In the genomic region with DNA sequence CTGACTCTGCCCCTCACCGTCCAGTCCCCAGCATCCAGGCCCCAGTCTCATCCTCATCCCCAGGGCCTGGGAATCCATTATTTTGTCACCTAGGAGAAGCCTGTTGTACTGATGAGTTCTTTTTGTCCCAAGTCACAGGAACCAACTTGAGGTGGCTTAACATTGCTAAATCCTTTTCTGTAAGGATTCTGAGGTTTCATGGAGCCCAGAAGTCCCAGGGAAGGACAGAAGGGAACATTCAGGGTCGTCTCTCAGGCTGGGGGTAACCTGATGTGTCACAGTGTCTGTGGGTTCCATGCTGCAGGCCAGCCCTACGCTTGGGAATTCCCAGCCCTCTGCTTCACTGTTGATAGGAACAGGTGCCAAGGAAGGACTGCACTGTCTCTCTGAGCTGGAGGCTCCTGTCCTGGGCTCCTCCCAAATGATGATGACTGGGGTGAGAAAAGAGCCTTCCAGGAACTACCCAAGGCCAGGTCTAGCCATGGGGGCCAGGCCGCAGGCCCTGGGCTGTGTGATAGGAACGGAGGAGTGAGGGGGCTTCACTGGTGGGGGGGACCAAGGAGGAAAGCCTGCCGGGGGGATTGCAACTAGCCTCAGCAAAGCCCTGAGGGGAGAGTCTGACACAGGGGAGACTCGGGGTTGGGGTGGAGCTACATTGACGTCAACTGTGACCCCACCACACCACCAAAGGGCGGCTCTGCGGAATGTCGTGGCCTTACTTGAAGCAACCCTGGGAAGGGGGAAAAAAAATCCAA, we compare ENCODE assay signal across 18 cellular contexts.
DNase-seq lines count a peak whose midpoint lies in the region; ATAC-seq and TF ChIP-seq lines count a peak whose summit lies in the region.
"Had no signal": no experiment of that assay in that cellular context is flagged by ENCODE, and none has a peak within 500 bp of the region (broad histone marks: within the 10 kb centered on the region; RNA-seq: fewer than 3 reads in every experiment).

No MANE protein-coding gene starts in this region.

- no peaks in the 10 kb centered on the region for H3K27me3 ChIP-seq in BLaER1
- H3K27me3 ChIP-seq in smooth muscle cell (ENCODE audit: low read depth): no peaks in the 10 kb centered on the region
- H3K27me3 ChIP-seq: BE2C, cardiac muscle cell had no signal

- CTCF ChIA-PET in WTC11 (lab: Charles Lee): no interaction called here

- H3K4me2 ChIP-seq in BLaER1 (no peak overlapping the region), smooth muscle cell (no peak overlapping the region)
- H3K4me2 ChIP-seq: PC-9 had no signal

- TF ChIP-seq CTCF in WTC11 (IDR thresholded peaks at IDR 0.05) (no peak), glutamatergic neuron (IDR thresholded peaks at IDR 0.05; ENCODE audit: partially characterized antibody, unreplicated experiment) (no peak), smooth muscle cell (IDR thresholded peaks at IDR 0.05; ENCODE audit: borderline replicate concordance, insufficient read depth, poor library complexity, severe bottlenecking) (no peak)

- H3K27ac Mint-ChIP-seq in WTC11 (no peak overlapping the region), glutamatergic neuron (ENCODE audit: unreplicated experiment) (peak overlapping the region; percentile 38)

- H3K27ac ChIP-seq in BLaER1: 0 out of 2 replicates have a peak overlapping the region, but pooled peaks have one; percentile 48
- peak overlapping the region; percentile 90 for H3K27ac ChIP-seq in smooth muscle cell (ENCODE audit: low read depth)
- H3K27ac ChIP-seq: GM23248, HL-60, PC-9 had no signal

- peaks cover 16% of the 10 kb centered on the region for H3F3A ChIP-seq in smooth muscle cell (ENCODE audit: low read depth)

- no peak overlapping the region for H2AFZ ChIP-seq in smooth muscle cell (ENCODE audit: low read depth)
- H2AFZ ChIP-seq: GM23248, PC-9 had no signal

- DNase-seq in WTC11 (ENCODE audit: low spot score): peak; percentile 1
- DNase-seq in glutamatergic neuron: peak; percentile 5
- no peak for DNase-seq in smooth muscle cell (lab: John Stamatoyannopoulos, UW; ENCODE audit: unreplicated experiment)
- no peak for DNase-seq in superior temporal gyrus (ENCODE audit: extremely low spot score)
- DNase-seq in mucosa of gallbladder (ENCODE audit: low spot score): no peak
- no peak for DNase-seq in SW480 (ENCODE audit: low spot score)
- DNase-seq: BE2C, DMS79 treated with DMSO at 0.1 percent for 48 hours, GM23248, naive B cell, NCI-H345, PC-9, small intestine, T1000 had no signal

- H3K9ac ChIP-seq in BLaER1 (no peak overlapping the region), smooth muscle cell (ENCODE audit: low read depth) (no peak overlapping the region)
- H3K9ac ChIP-seq: GM23248 had no signal

- H3K36me3 Mint-ChIP-seq in WTC11 (no peaks in the 10 kb centered on the region; the same call in 1 of the 2 replicates), glutamatergic neuron (ENCODE audit: unreplicated experiment) (no peaks in the 10 kb centered on the region)
- H3K36me3 Mint-ChIP-seq: naive B cell had no signal

- H4K20me1 ChIP-seq in BLaER1 (no peaks in the 10 kb centered on the region), smooth muscle cell (ENCODE audit: low read depth) (no peaks in the 10 kb centered on the region)

- no peaks in the 10 kb centered on the region for H3K4me1 Mint-ChIP-seq in WTC11
- peaks cover 4% of the 10 kb centered on the region for H3K4me1 Mint-ChIP-seq in glutamatergic neuron (ENCODE audit: low read depth, unreplicated experiment)

- H3K36me3 ChIP-seq in BLaER1 (peaks cover 17% of the 10 kb centered on the region), smooth muscle cell (ENCODE audit: low read depth) (no peaks in the 10 kb centered on the region)
- H3K36me3 ChIP-seq: BE2C, cardiac muscle cell had no signal

- no peaks in the 10 kb centered on the region for H3K27me3 Mint-ChIP-seq in WTC11 (ENCODE audit: low read depth)
- H3K27me3 Mint-ChIP-seq in glutamatergic neuron (ENCODE audit: unreplicated experiment): peaks cover 14% of the 10 kb centered on the region
- H3K27me3 Mint-ChIP-seq: naive B cell had no signal

- H3K4me3 ChIP-seq in BLaER1 (no peak overlapping the region), smooth muscle cell (no peak overlapping the region)
- H3K4me3 ChIP-seq: cardiac muscle cell, GM23248, PC-9 had no signal

- H3K9me3 Mint-ChIP-seq in WTC11 (no peaks in the 10 kb centered on the region), glutamatergic neuron (ENCODE audit: unreplicated experiment) (peaks cover 13% of the 10 kb centered on the region)
- H3K9me3 Mint-ChIP-seq: naive B cell had no signal

- H3K4me3 Mint-ChIP-seq in WTC11 (no peak overlapping the region), glutamatergic neuron (ENCODE audit: unreplicated experiment) (no peak overlapping the region)
- H3K4me3 Mint-ChIP-seq: naive B cell had no signal

- POLR2A ChIA-PET in WTC11 (lab: Charles Lee): no interaction called here

- peaks cover 14% of the 10 kb centered on the region for H3K79me2 ChIP-seq in smooth muscle cell (ENCODE audit: low read depth)

- H3K4me1 ChIP-seq in BLaER1 (peaks cover 59% of the 10 kb centered on the region), smooth muscle cell (ENCODE audit: low read depth) (peaks cover 4% of the 10 kb centered on the region)
- H3K4me1 ChIP-seq: BE2C had no signal

- 95% methylated on average over 11 of the region's 11 CpGs for WGBS in smooth muscle cell (ENCODE audit: low lambda C conversion rate)

- H3K9me3 ChIP-seq in BLaER1 (no peaks in the 10 kb centered on the region), smooth muscle cell (replicated peaks; ENCODE audit: low read depth) (no peaks in the 10 kb centered on the region)
- H3K9me3 ChIP-seq: BE2C had no signal

- ATAC-seq in WTC11 (no peak), GM18498 (IDR thresholded peaks at IDR 0.05; ENCODE audit: unreplicated experiment) (no peak)

TF ChIP-seq in WTC11, 78 proteins besides CTCF, POLR2A, EP300 and RAD21:
- no peak for TF ChIP-seq PRRX2 (CRISPR knock-in tag; IDR thresholded peaks at IDR 0.05)

Comparison
In these comparisons a context has a peak if more than half of its experiments do, and no peak if none do; other contexts are left out.
1. DNase-seq: peak in WTC11 (single experiment) and glutamatergic neuron (single experiment); none in smooth muscle cell (single experiment), superior temporal gyrus (single experiment), mucosa of gallbladder (single experiment) and SW480 (single experiment).